ENCODE assay signal across 12 cellular contexts in the genomic region with DNA sequence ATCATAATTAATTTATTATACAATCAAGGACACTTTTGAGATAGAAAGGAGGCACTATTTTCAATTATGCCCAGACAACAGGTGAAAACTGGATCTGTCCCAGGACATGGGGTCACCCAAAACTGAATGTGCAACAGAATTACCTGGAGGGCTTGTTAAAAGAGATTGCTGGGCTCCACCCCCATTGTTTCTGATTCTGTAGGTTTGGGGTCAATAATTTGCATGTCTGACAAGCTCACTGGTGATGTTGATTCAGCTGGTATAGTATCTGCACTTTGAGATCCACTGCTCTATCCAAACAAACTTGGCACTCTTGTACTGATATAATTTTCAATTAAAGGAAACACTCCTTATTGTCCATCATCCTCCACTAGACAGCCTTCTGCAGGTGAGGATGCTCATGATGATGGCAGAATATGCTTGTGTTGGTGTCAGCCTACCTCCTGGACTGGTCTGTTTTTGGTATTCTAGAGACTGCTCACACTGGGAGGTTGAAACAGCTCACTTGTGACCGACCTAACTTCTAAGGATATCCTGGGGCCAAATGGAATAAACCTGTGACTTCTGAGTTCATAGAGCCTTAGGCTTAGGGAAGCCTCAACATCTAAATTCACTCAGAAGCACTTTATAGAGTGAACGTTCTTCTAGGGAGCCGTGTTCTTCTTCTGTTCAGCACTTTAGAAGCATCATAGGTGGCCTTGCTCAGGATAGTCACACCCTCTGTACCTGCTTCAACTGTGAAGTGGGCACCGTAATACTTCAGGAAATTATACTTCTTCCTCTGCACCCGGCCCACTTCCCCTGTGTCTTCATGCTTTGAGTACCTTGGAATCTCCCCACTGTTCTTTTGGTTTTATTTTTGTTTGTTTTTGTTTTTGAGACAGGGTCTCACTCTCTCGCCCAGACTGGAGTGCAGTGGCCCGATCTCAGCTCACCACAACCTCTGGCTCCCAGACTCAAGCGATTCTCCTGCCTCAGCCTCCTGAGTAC. TPM values are rescaled to one million over a fixed set of nuclear protein-coding genes. Genes with fewer than 3 reads are reported as not detected.
DNase-seq lines count a peak whose midpoint lies in the region; ATAC-seq and TF ChIP-seq lines count a peak whose summit lies in the region.
"Had no signal": no experiment of that assay in that cellular context is flagged by ENCODE, and none has a peak within 500 bp of the region (broad histone marks: within the 10 kb centered on the region; RNA-seq: fewer than 3 reads in every experiment).

No MANE protein-coding gene starts in this region.

- H3K4me3 ChIP-seq in BLaER1 (peak overlapping the region; percentile 2; the same call in 1 of the 2 replicates), ascending aorta (no peak overlapping the region)
- H3K4me3 ChIP-seq: K562 had no signal

- H3K9me3 ChIP-seq in BLaER1 (no peaks in the 10 kb centered on the region), ascending aorta (no peaks in the 10 kb centered on the region)

- peak overlapping the region; percentile 10; the same call in 1 of the 2 replicates for H3K27ac ChIP-seq in BLaER1
- no peak overlapping the region for H3K27ac ChIP-seq in ascending aorta

- intact Hi-C loops in ascending aorta (cut with DNase I), result no loop called here

- peak overlapping the region; percentile 41 for H3K4me3 Mint-ChIP-seq in activated naive CD8-positive, alpha-beta T cell

- H3K27ac Mint-ChIP-seq in activated naive CD8-positive, alpha-beta T cell, result peak overlapping the region; percentile 66

- no peaks in the 10 kb centered on the region for H3K27me3 Mint-ChIP-seq in activated naive CD8-positive, alpha-beta T cell

- H3K9ac ChIP-seq in BLaER1, result no peak overlapping the region

- DNase-seq in NCI-H2196 treated with DMSO at 0.1 percent for 48 hours (lab: John Stamatoyannopoulos, UW; ENCODE audit: unreplicated experiment) (no peak), NCI-H2227 treated with DMSO at 0.1 percent for 48 hours (lab: John Stamatoyannopoulos, UW) (no peak), HUDEP-2 (lab: John Stamatoyannopoulos, UW; ENCODE audit: unreplicated experiment in 76 of 76) (no peak), ascending aorta (ENCODE audit: low spot score in 2 of 2) (no peak)

- H3K4me1 Mint-ChIP-seq in activated naive CD8-positive, alpha-beta T cell (ENCODE audit: low read depth), result peaks cover 46% of the 10 kb centered on the region

- peaks cover 62% of the 10 kb centered on the region for H3K4me1 ChIP-seq in BLaER1
- H3K4me1 ChIP-seq in ascending aorta, result no peaks in the 10 kb centered on the region

- ATAC-seq in GM19023 (IDR thresholded peaks at IDR 0.05; ENCODE audit: unreplicated experiment) (peak; percentile 73), HG03196 (IDR thresholded peaks at IDR 0.05; ENCODE audit: unreplicated experiment) (peak; percentile 68)
- ATAC-seq: K562 had no signal

- H3K36me3 ChIP-seq in BLaER1, result no peaks in the 10 kb centered on the region
- no peaks in the 10 kb centered on the region for H3K36me3 ChIP-seq in ascending aorta

- TF ChIP-seq CTCF in ascending aorta (IDR thresholded peaks at IDR 0.05), result no peak

- no peaks in the 10 kb centered on the region for H3K9me3 Mint-ChIP-seq in activated naive CD8-positive, alpha-beta T cell (ENCODE audit: low read depth)

- H4K20me1 ChIP-seq in BLaER1, result no peaks in the 10 kb centered on the region

- peak overlapping the region; percentile 69 for H3K4me2 ChIP-seq in BLaER1

- H3K27me3 ChIP-seq in BLaER1 (no peaks in the 10 kb centered on the region), ascending aorta (no peaks in the 10 kb centered on the region)

- H3K36me3 Mint-ChIP-seq in activated naive CD8-positive, alpha-beta T cell, result no peaks in the 10 kb centered on the region

RNA-seq across cellular contexts. Expression of a gene that starts 2.0 kb away (rescaled TPM):
- 2.7 TPM for total RNA-seq in ascending aorta
- total RNA-seq: epithelial cell of proximal tubule, K562, osteocyte had no signal

RNA-seq across cellular contexts. Expression of a gene that starts 40.3 kb away (rescaled TPM):
- total RNA-seq in ascending aorta, result not detected
- total RNA-seq: K562, osteocyte, temporal lobe had no signal

RNA-seq across cellular contexts. Expression of a gene that starts 53.0 kb away (rescaled TPM):
- 0.75 TPM for total RNA-seq in ascending aorta
- total RNA-seq: epithelial cell of proximal tubule, K562, osteocyte had no signal
